In the genomic region with DNA sequence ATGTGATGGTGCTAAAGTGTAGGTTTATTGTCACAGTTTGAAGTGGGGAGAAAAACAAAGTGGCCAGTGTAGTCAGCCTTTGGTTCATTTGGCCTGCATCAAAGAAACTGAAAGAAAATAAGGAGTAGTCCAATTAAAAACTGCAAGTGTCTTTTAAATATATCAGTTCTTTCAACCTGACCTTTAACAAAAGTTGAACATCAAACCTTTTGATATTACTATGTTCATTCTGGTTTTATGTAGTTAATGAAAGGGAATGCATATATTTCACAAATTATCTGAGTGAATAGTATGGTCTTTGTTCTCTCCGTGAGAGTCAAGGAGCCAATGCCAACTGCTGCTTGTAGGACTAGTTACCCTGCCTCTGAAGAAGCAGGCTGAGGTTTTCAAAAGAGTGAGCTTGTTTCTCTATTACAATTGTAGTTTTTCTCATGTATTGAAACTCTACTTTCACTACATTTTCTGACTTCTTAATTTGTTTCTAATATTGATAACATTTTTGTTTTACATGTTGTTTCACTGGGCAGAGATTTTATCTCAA, we compare ENCODE assay signal across 24 cellular contexts.
"Had no signal": no experiment of that assay in that cellular context is flagged by ENCODE, and none has a peak within 500 bp of the region (broad histone marks: within the 10 kb centered on the region; RNA-seq: fewer than 3 reads in every experiment).

No MANE protein-coding gene starts in this region.

- H3K27me3 ChIP-seq: body of pancreas, cardiac muscle cell, dorsolateral prefrontal cortex, gastroesophageal sphincter, neutrophil, stomach, suprapubic skin, tibial artery had no signal

- H3K27ac ChIP-seq: body of pancreas, cardiac muscle cell, coronary artery, dorsolateral prefrontal cortex, gastroesophageal sphincter, left ventricle myocardium inferior, neutrophil, prostate gland, stomach, suprapubic skin, tibial artery had no signal

- H3K4me2 ChIP-seq: smooth muscle cell had no signal

- H3K4me3 ChIP-seq: body of pancreas, cardiac muscle cell, coronary artery, gastroesophageal sphincter, left ventricle myocardium inferior, lung, prostate gland, smooth muscle cell, stomach, suprapubic skin, tibial artery had no signal

- DNase-seq: activated CD4-positive, alpha-beta T cell treated with anti-CD3 and anti-CD28 coated beads for 4 hours; activated CD4-positive, alpha-beta T cell treated with anti-CD3 and anti-CD28 coated beads, Interleukin-2, amount 50 U/mL, for 4 hours; activated naive CD4-positive, alpha-beta T cell treated with Interleukin-2 at 50 U/mL for 16 hours; activated T-cell treated with anti-CD3 and anti-CD28 coated beads for 4 hours; activated T-cell treated with anti-CD3 and anti-CD28 coated beads, Interleukin-2, amount 50 U/mL, for 72 hours; body of pancreas; cerebellar nuclear complex; dorsolateral prefrontal cortex; effector memory CD4-positive, alpha-beta T cell; left ventricle myocardium inferior; stimulated activated CD4-positive, alpha-beta T cell treated with anti-CD3 and anti-CD28 coated beads, Interleukin-1b, Interleukin-23, amount 100 ng/mL, for 48 hours; stimulated activated CD4-positive, alpha-beta T cell treated with anti-CD3 and anti-CD28 coated beads, Interleukin-4, amount 100 ng/mL, for 4 hours; stimulated activated CD8-positive, alpha-beta memory T cell treated with anti-CD3 and anti-CD28 coated beads, Interleukin-4, amount 100 ng/mL, for 48 hours; stomach; tibial artery had no signal

- H3K36me3 ChIP-seq: cardiac muscle cell, gastroesophageal sphincter, left ventricle myocardium inferior, neutrophil, prostate gland, stomach, suprapubic skin, tibial artery had no signal

- ATAC-seq: activated T-cell treated with anti-CD3 and anti-CD28 coated beads, Interleukin-2, amount 50 U/mL, for 72 hours; body of pancreas; gastroesophageal sphincter; stimulated activated memory B cell treated with anti-CD40 and anti-IgM and Interleukin-4, amounts not matched to agents 10 μg/mL and 1 μg/mL and 100 μg/mL, for 72 hours had no signal

- H3K4me1 ChIP-seq: body of pancreas, gastroesophageal sphincter, left ventricle myocardium inferior, prostate gland, stomach, suprapubic skin, tibial artery had no signal

- H3K9me3 ChIP-seq: body of pancreas, gastroesophageal sphincter, left ventricle myocardium inferior, neutrophil, prostate gland, stomach, suprapubic skin, tibial artery had no signal
